ENCODE assay signal across 20 cellular contexts in the genomic region with DNA sequence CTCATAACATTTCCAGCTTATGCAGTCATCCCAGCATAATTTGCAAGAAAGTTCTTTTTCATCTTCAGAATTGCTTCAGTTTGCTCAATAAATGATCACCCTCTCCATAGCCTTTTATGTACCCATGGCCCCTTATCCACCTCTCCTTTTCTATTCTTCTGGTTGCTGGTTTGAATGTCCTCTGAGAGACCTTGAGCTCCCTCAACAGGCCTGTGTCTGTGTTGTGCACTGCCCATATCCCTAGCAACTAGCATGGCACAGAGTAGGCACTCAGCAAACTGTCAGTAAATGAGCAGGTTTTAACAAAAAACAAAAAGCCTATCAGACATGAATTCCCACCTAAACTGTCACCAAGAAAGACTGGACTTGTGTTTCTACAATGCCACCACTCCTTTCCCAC.
A peak's percentile ranks its signal among the peaks of the same experiment; 100 is the strongest.
DNase-seq lines count a peak whose midpoint lies in the region; ATAC-seq, FAIRE-seq and TF ChIP-seq lines count a peak whose summit lies in the region.
"Had no signal": no experiment of that assay in that cellular context is flagged by ENCODE, and none has a peak within 500 bp of the region (broad histone marks: within the 10 kb centered on the region; RNA-seq: fewer than 3 reads in every experiment).

No MANE protein-coding gene starts in this region.

- H2BK120ac ChIP-seq in H9 (ENCODE audit: low read depth, low read length, poor library complexity, severe bottlenecking): no peak overlapping the region

- peaks cover 18 to 23% of the 10 kb centered on the region in 2 experiments for H3K4me1 Mint-ChIP-seq in H9
- H3K4me1 Mint-ChIP-seq in activated CD4-positive, alpha-beta memory T cell treated with anti-CD3 and anti-CD28 coated beads, Interleukin-2, amount 10 ng/mL, durations not matched to agents 7 days and 5 days: no peaks in the 10 kb centered on the region

- BruUV-seq in GM12878 (replicated peaks; lab: Mats Ljungman, UMichigan): no TSS peak

- H2AK5ac ChIP-seq in H9 (ENCODE audit: insufficient read length, low read length): no peak overlapping the region

- TF ChIP-seq CTCF in H9 (conservative IDR thresholded peaks at IDR 0.05) (peak; percentile 47; the same call in 2 of the 3 replicates), GM12878 (IDR thresholded peaks at IDR 0.05 in 2 of 3, conservative IDR thresholded peaks at IDR 0.05 in 1 of 3; ENCODE audit: control insufficient read depth in 2 of 3, extremely low read depth in 1 of 3, insufficient read depth in 1 of 3, low read depth in 3 of 3, low read length in 3 of 3) (no peak)

- H2AFZ ChIP-seq in H9 (ENCODE audit: low read length) (no peak overlapping the region), GM12878 (ENCODE audit: control insufficient read depth, low read depth, low read length) (no peak overlapping the region)

- no peak overlapping the region for H4K5ac ChIP-seq in H9 (ENCODE audit: insufficient read length, low read depth, low read length)

- no peak overlapping the region for H3K56ac ChIP-seq in H9 (ENCODE audit: insufficient read length, low read depth, low read length)

- H3K27ac Mint-ChIP-seq in H9: no peak overlapping the region
- no peak overlapping the region for H3K27ac Mint-ChIP-seq in activated CD4-positive, alpha-beta memory T cell treated with anti-CD3 and anti-CD28 coated beads, Interleukin-2, amount 10 ng/mL, durations not matched to agents 7 days and 5 days
- H3K27ac Mint-ChIP-seq: CD4-positive, alpha-beta T cell; HFFc6 had no signal

- H4K91ac ChIP-seq in H9 (ENCODE audit: insufficient read length, low read depth, low read length): no peak overlapping the region

- no peak overlapping the region for H3T11ph ChIP-seq in H9 (ENCODE audit: low read length)

- no peak overlapping the region for H2BK15ac ChIP-seq in H9 (ENCODE audit: low read depth, low read length)

- intact Hi-C loops in GM12878 (cut with micrococcal nuclease; ENCODE audit: unreplicated experiment): no loop called here

- no peak overlapping the region for H3K4me3 Mint-ChIP-seq in H9
- no peak overlapping the region for H3K4me3 Mint-ChIP-seq in activated CD4-positive, alpha-beta memory T cell treated with anti-CD3 and anti-CD28 coated beads, Interleukin-2, amount 10 ng/mL, durations not matched to agents 7 days and 5 days
- H3K4me3 Mint-ChIP-seq: CD4-positive, alpha-beta T cell; HFFc6 had no signal

- H3K27me3 ChIP-seq in H9 (ENCODE audit: insufficient read depth, low read length): no peaks in the 10 kb centered on the region; the same call in 1 of the 2 replicates
- H3K27me3 ChIP-seq in GM12878 (replicated peaks in 1 of 2; ENCODE audit: control insufficient read depth in 2 of 2, insufficient read depth in 2 of 2, low read length in 1 of 2): no peaks in the 10 kb centered on the region

- H3K9ac ChIP-seq in H9 (ENCODE audit: extremely low read depth, insufficient read length, low read length) (no peak overlapping the region), GM12878 (ENCODE audit: control insufficient read depth, insufficient read depth, low read length) (no peak overlapping the region)

- H4K20me1 ChIP-seq in H9 (ENCODE audit: control insufficient read depth, insufficient read depth, insufficient read length): no peaks in the 10 kb centered on the region
- H4K20me1 ChIP-seq in GM12878 (ENCODE audit: control insufficient read depth, insufficient read depth): no peaks in the 10 kb centered on the region

- peaks cover 15 to 18% of the 10 kb centered on the region in 2 experiments for H3K9me3 Mint-ChIP-seq in H9
- H3K9me3 Mint-ChIP-seq in activated CD4-positive, alpha-beta memory T cell treated with anti-CD3 and anti-CD28 coated beads, Interleukin-2, amount 10 ng/mL, durations not matched to agents 7 days and 5 days: peaks cover 4% of the 10 kb centered on the region

- H3K18ac ChIP-seq in H9 (ENCODE audit: insufficient read length, low read depth, low read length): no peak overlapping the region

- FAIRE-seq in GM12878 (lab: Jason Lieb, UNC): no peak
- FAIRE-seq: A204.1, GM19239, H54, HTR-8/SVneo, K562 had no signal

- H3K27ac ChIP-seq in H9 (ENCODE audit: insufficient read length, low read depth, low read length) (no peak overlapping the region), GM12878 (ENCODE audit: control insufficient read depth, insufficient read depth) (no peak overlapping the region)
- H3K27ac ChIP-seq: C4-2B had no signal

- H3K4me1 ChIP-seq in H9 (ENCODE audit: insufficient read depth, low read length) (0 out of 2 replicates have a peak, but pooled peaks cover 3% of the 10 kb centered on the region), GM12878 (ENCODE audit: control insufficient read depth, insufficient read depth, low read length) (no peaks in the 10 kb centered on the region)
- H3K4me1 ChIP-seq: Caco-2 had no signal

- H3K27me3 Mint-ChIP-seq in H9 (ENCODE audit: low read depth): peaks cover 36% of the 10 kb centered on the region
- H3K27me3 Mint-ChIP-seq in activated CD4-positive, alpha-beta memory T cell treated with anti-CD3 and anti-CD28 coated beads, Interleukin-2, amount 10 ng/mL, durations not matched to agents 7 days and 5 days: no peaks in the 10 kb centered on the region

- H3K4me3 ChIP-seq in GM12878: no peak overlapping the region
- H3K4me3 ChIP-seq: K562 had no signal

- in situ Hi-C loops in GM12878 (cut with MboI): no loop called here

- H3K4ac ChIP-seq in H9 (ENCODE audit: low read depth, low read length): no peak overlapping the region

- CTCF ChIA-PET in GM12878 (lab: Yijun Ruan, JAX): interaction anchor here (0.6 to 6.8 kb wide), 3 partner anchors 10 to 197 kb away, joined by 3 to 50 read pairs (median 4); no protein-coding TSS in a partner anchor
- CTCF ChIA-PET in activated CD4-positive, alpha-beta memory T cell treated with anti-CD3 and anti-CD28 coated beads, Interleukin-2, amount 10 ng/mL, durations not matched to agents 7 days and 5 days (lab: Charles Lee): interaction anchor here (1.4 to 2.0 kb wide), 2 partner anchors 13 to 21 kb away, joined by 4 to 5 read pairs; no protein-coding TSS in a partner anchor

- no peak overlapping the region for H2BK12ac ChIP-seq in H9 (ENCODE audit: insufficient read length, low read depth, low read length)

- H3K23me2 ChIP-seq in H9 (ENCODE audit: insufficient read length, low read depth, low read length, poor library complexity, severe bottlenecking): no peaks in the 10 kb centered on the region

- no peak overlapping the region for H3K4me2 ChIP-seq in H9 (ENCODE audit: insufficient read depth, insufficient read length, low read length)
- H3K4me2 ChIP-seq in GM12878 (ENCODE audit: control insufficient read depth, insufficient read depth): no peak overlapping the region

- H4K8ac ChIP-seq in H9 (replicated peaks; ENCODE audit: insufficient read length, low read depth, low read length): no peak overlapping the region

- DNase-seq in H9 (no peak), GM12878 (ENCODE audit: low read depth, low spot score) (no peak), iPS-NIHi7 (ENCODE audit: extremely low spot score) (peak; percentile 14)
- DNase-seq in activated CD4-positive, alpha-beta memory T cell treated with anti-CD3 and anti-CD28 coated beads, Interleukin-2, amount 10 ng/mL, durations not matched to agents 7 days and 5 days: no peak
- DNase-seq: AML-193; Caco-2; CD4-positive, alpha-beta T cell; DMS79 treated with DMSO at 0.1 percent for 48 hours; GF-D8; HFFc6; IMR-90 had no signal

- H3K23ac ChIP-seq in H9 (ENCODE audit: insufficient read length, low read depth, low read length): no peak overlapping the region

- no peak for TF ChIP-seq POLR2A in GM12878 (IDR thresholded peaks at IDR 0.05; ENCODE audit: low read depth, low read length)

- H3K79me2 ChIP-seq in H9 (ENCODE audit: insufficient read depth, low read length) (no peaks in the 10 kb centered on the region), GM12878 (ENCODE audit: control insufficient read depth, insufficient read depth, low read length) (no peaks in the 10 kb centered on the region)

- no peak for TF ChIP-seq EP300 in GM12878 (IDR thresholded peaks at IDR 0.05; ENCODE audit: borderline replicate concordance in 1 of 2, control insufficient read depth in 1 of 2, low read depth in 2 of 2, low read length in 2 of 2)

- H3K14ac ChIP-seq in H9 (ENCODE audit: insufficient read depth, low read length): no peak overlapping the region

- H3K9me3 ChIP-seq in H9 (ENCODE audit: control insufficient read depth, low read depth, low read length) (no peaks in the 10 kb centered on the region), GM12878 (replicated peaks; ENCODE audit: control insufficient read depth, insufficient read depth, low read length) (no peaks in the 10 kb centered on the region)

- H3K36me3 ChIP-seq in GM12878 (ENCODE audit: control insufficient read depth in 2 of 2, insufficient read depth in 2 of 2, low read length in 1 of 2): no peaks in the 10 kb centered on the region

- RAD21 ChIA-PET in GM12878 (lab: Charles Lee; ENCODE audit: unreplicated experiment): interaction anchor here (0.8 kb wide), 1 partner anchor 22 kb away, joined by 3 read pairs; no protein-coding TSS in a partner anchor

- H3K36me3 Mint-ChIP-seq in H9 (ENCODE audit: insufficient read depth in 1 of 3, low read depth in 3 of 3): peaks cover 0 to 18% (median 4%) of the 10 kb centered on the region in 3 experiments; a peak in 4 of 7 replicates
- H3K36me3 Mint-ChIP-seq in activated CD4-positive, alpha-beta memory T cell treated with anti-CD3 and anti-CD28 coated beads, Interleukin-2, amount 10 ng/mL, durations not matched to agents 7 days and 5 days (ENCODE audit: low read depth): no peaks in the 10 kb centered on the region

- no peak overlapping the region for H2BK5ac ChIP-seq in H9 (ENCODE audit: insufficient read length, low read length)

- ATAC-seq in GM12878 (peak; percentile 45; the same call in 1 of the 3 replicates), GM19023 (IDR thresholded peaks at IDR 0.05; ENCODE audit: unreplicated experiment) (no peak)
- ATAC-seq in activated CD4-positive, CD25-positive, alpha-beta regulatory T cell treated with anti-CD3 and anti-CD28 coated beads, Interleukin-2, amount 50 U/mL, for 24 hours: no peak
- ATAC-seq: HCT116, K562 had no signal

- H2BK20ac ChIP-seq in H9 (ENCODE audit: low read depth, low read length, poor library complexity, severe bottlenecking): no peak overlapping the region

- POLR2A ChIA-PET in GM12878 (lab: Charles Lee): no interaction called here
- POLR2A ChIA-PET in activated CD4-positive, alpha-beta memory T cell treated with anti-CD3 and anti-CD28 coated beads, Interleukin-2, amount 10 ng/mL, durations not matched to agents 7 days and 5 days (lab: Charles Lee): no interaction called here

- no peak for TF ChIP-seq RAD21 in GM12878 (IDR thresholded peaks at IDR 0.05; ENCODE audit: insufficient read depth, low read depth, low read length)

- H3K79me1 ChIP-seq in H9 (ENCODE audit: insufficient read depth, low read depth, low read length, poor library complexity, severe bottlenecking): no peaks in the 10 kb centered on the region

- SMC1A ChIA-PET in GM12878 (lab: Charles Lee; ENCODE audit: uncharacterized antibody, unreplicated experiment): interaction anchor here (1.1 to 1.5 kb wide), 3 partner anchors 8 to 930 kb away, joined by 3 read pairs; no protein-coding TSS in a partner anchor

TF ChIP-seq in GM12878, 131 proteins besides CTCF, POLR2A, EP300 and RAD21 (continues in another document):
- no peak for TF ChIP-seq KAT2A (conservative IDR thresholded peaks at IDR 0.05; ENCODE audit: control insufficient read depth, low read depth, low read length)
